ENCODE assay signal across 1 cellular context in the genomic region with DNA sequence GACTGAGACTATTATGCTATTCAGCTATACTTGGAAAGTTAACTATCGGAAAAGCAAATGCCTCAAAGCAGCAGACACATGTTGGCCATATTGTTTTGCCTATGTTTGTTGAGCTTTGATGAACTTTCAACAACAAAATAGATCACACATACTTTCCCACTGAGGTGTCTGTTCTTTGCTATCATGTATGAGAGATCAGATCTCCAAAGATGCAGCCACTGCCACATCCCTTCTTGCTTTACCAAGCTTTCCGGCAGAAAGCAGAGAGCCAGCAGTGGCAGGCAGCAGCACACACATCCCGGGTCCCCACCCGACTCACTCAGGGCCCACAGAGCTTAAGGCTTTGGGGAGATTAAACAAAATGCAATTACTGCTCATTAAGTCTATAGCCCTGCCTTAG.
TF ChIP-seq lines count a peak whose summit lies in the region.

No MANE protein-coding gene starts in this region.

TF ChIP-seq in IMR-90, 13 proteins besides CTCF, POLR2A, EP300 and RAD21:
- TF ChIP-seq, protein P1, sequence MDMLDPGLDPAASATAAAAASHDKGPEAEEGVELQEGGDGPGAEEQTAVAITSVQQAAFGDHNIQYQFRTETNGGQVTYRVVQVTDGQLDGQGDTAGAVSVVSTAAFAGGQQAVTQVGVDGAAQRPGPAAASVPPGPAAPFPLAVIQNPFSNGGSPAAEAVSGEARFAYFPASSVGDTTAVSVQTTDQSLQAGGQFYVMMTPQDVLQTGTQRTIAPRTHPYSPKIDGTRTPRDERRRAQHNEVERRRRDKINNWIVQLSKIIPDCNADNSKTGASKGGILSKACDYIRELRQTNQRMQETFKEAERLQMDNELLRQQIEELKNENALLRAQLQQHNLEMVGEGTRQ (IDR thresholded peaks at IDR 0.05; ENCODE audit: low read depth, low read length): no peak
- TF ChIP-seq SMC3 (IDR thresholded peaks at IDR 0.05; ENCODE audit: low read depth, low read length) (no peak), RFX5 (IDR thresholded peaks at IDR 0.05; ENCODE audit: low read depth, low read length) (no peak), RCOR1 (IDR thresholded peaks at IDR 0.05; ENCODE audit: insufficient replicate concordance, low read length) (no peak), BHLHE40 (IDR thresholded peaks at IDR 0.05; ENCODE audit: low read depth, low read length) (no peak), NFE2L2 (IDR thresholded peaks at IDR 0.05; ENCODE audit: low read depth, low read length) (no peak), MAZ (IDR thresholded peaks at IDR 0.05; ENCODE audit: borderline replicate concordance, low read depth, low read length) (no peak), FOS (IDR thresholded peaks at IDR 0.05; ENCODE audit: low read depth, low read length) (no peak), CHD1 (IDR thresholded peaks at IDR 0.05; ENCODE audit: low read depth, low read length) (no peak), MAFK (IDR thresholded peaks at IDR 0.05; ENCODE audit: low read depth, low read length) (no peak), MXI1 (IDR thresholded peaks at IDR 0.05; ENCODE audit: borderline replicate concordance, low read depth, low read length) (no peak)
